In genomic region chr10:132559538-132559937, GRCh38 we compare ENCODE assay signal across 21 cellular contexts.
"Had no signal": no experiment of that assay in that cellular context is flagged by ENCODE, and none has a peak within 500 bp of the region (broad histone marks: within the 10 kb centered on the region; RNA-seq: fewer than 3 reads in every experiment).

No MANE protein-coding gene starts in this region.

- H3K36me3 ChIP-seq: cardiac muscle cell, vagina had no signal

- H3K36me3 Mint-ChIP-seq: activated naive CD8-positive, alpha-beta T cell treated with anti-CD3 and anti-CD28 coated beads, Interleukin-2, amount 10 ng/mL, durations not matched to agents 7 days and 5 days had no signal

- H3K4me3 ChIP-seq: cardiac muscle cell, lung, tibial nerve, vagina had no signal

- H3K9me3 ChIP-seq: tibial nerve, vagina had no signal

- FAIRE-seq: kidney had no signal

- H3K27ac Mint-ChIP-seq: activated naive CD8-positive, alpha-beta T cell treated with anti-CD3 and anti-CD28 coated beads, Interleukin-2, amount 10 ng/mL, durations not matched to agents 7 days and 5 days; nephron progenitor cell had no signal

- H3K27me3 ChIP-seq: cardiac muscle cell, tibial nerve, vagina had no signal

- H3K4me3 Mint-ChIP-seq: activated naive CD8-positive, alpha-beta T cell treated with anti-CD3 and anti-CD28 coated beads, Interleukin-2, amount 10 ng/mL, durations not matched to agents 7 days and 5 days; endodermal cell; nephron progenitor cell had no signal

- H3K9me3 Mint-ChIP-seq: activated naive CD8-positive, alpha-beta T cell treated with anti-CD3 and anti-CD28 coated beads, Interleukin-2, amount 10 ng/mL, durations not matched to agents 7 days and 5 days; endodermal cell had no signal

- DNase-seq: activated CD4-positive, alpha-beta T cell treated with anti-CD3 and anti-CD28 coated beads, Interleukin-2, amount 50 U/mL, for 48 hours; activated naive CD4-positive, alpha-beta T cell; activated naive CD8-positive, alpha-beta T cell treated with anti-CD3 and anti-CD28 coated beads, Interleukin-2, amount 10 ng/mL, durations not matched to agents 7 days and 5 days; amygdala; endodermal cell; kidney; midbrain; nephron progenitor cell; occipital lobe; stimulated activated CD4-positive, alpha-beta T cell treated with anti-CD3 and anti-CD28 coated beads, Interleukin-12 subunit alpha, Interleukin-12 subunit beta, amount 100 ng/mL, for 4 hours; stimulated activated CD4-positive, alpha-beta T cell treated with anti-CD3 and anti-CD28 coated beads, Interleukin-1b, Interleukin-23, amount 100 ng/mL, for 48 hours; stimulated activated CD8-positive, alpha-beta memory T cell treated with anti-CD3 and anti-CD28 coated beads, Interleukin-4, amount 100 ng/mL, for 48 hours; stimulated activated naive CD8-positive, alpha-beta T cell treated with anti-CD3 and anti-CD28 coated beads, Interleukin-15, Interleukin-2, amounts not matched to agents 100 U/mL and 50 U/mL, for 24 hours; substantia nigra; T1000 had no signal

- H3K27ac ChIP-seq: cardiac muscle cell, epithelial cell of prostate, tibial nerve, vagina had no signal

- ATAC-seq: left lobe of liver had no signal

- H3K27me3 Mint-ChIP-seq: activated naive CD8-positive, alpha-beta T cell treated with anti-CD3 and anti-CD28 coated beads, Interleukin-2, amount 10 ng/mL, durations not matched to agents 7 days and 5 days had no signal

- H3K4me1 Mint-ChIP-seq: endodermal cell had no signal
